9 cellular contexts compared by ENCODE assay signal in the genomic region with DNA sequence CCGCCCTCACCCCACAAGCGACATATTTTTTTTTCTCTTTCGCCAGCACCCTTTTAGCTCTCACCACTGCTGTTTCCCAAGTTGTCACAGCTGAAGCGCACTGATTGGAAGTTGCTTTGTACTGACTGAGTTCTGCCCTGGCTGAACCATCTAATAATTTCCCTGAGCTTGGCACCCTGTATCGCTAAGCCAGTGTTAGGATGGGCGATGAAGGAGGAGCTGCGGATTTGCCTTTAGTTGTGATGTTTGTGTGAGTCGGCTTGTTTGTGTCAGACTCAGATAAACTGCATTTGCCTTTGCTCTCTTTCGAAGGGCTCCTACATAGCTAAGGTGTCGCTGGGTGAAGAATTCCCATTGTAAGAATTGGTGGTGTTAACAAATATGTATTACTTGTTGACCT. TPM values are rescaled to one million over a fixed set of nuclear protein-coding genes. Genes with fewer than 3 reads are reported as not detected.
DNase-seq lines count a peak whose midpoint lies in the region; ATAC-seq, FAIRE-seq and TF ChIP-seq lines count a peak whose summit lies in the region.
"Had no signal": no experiment of that assay in that cellular context is flagged by ENCODE, and none has a peak within 500 bp of the region (broad histone marks: within the 10 kb centered on the region; RNA-seq: fewer than 3 reads in every experiment).

No MANE protein-coding gene starts in this region.

- no peaks in the 10 kb centered on the region; the same call in none of the 2 replicates for H3K27me3 Mint-ChIP-seq in HFFc6 (ENCODE audit: insufficient read depth)
- H3K27me3 Mint-ChIP-seq in central memory CD8-positive, alpha-beta T cell, result no peaks in the 10 kb centered on the region

- H3K27me3 ChIP-seq in ACC112 (ENCODE audit: insufficient read depth, low read length), result no peaks in the 10 kb centered on the region
- H3K27me3 ChIP-seq in muscle layer of colon (ENCODE audit: control insufficient read depth in 1 of 2, insufficient read depth in 2 of 2, low read length in 2 of 2), result no peaks in the 10 kb centered on the region

- H3K36me3 Mint-ChIP-seq in HFFc6 (ENCODE audit: low read depth), result peaks cover 4% of the 10 kb centered on the region; the same call in 1 of the 2 replicates
- peaks cover 10% of the 10 kb centered on the region for H3K36me3 Mint-ChIP-seq in central memory CD8-positive, alpha-beta T cell (ENCODE audit: insufficient read depth)

- peak overlapping the region; percentile 94 for H3K4me3 Mint-ChIP-seq in HFFc6
- peak overlapping the region; percentile 84 for H3K4me3 Mint-ChIP-seq in central memory CD8-positive, alpha-beta T cell

- H3K27ac ChIP-seq in ACC112 (ENCODE audit: low read depth, low read length) (peak overlapping the region; percentile 5; the same call in 1 of the 2 replicates), muscle layer of colon (ENCODE audit: low read depth, low read length) (peak overlapping the region; percentile 78)

- no peak for TF ChIP-seq POLR2A in H54 (IDR thresholded peaks at IDR 0.05; ENCODE audit: low read depth, low read length)

- H3K4me1 ChIP-seq in ACC112 (ENCODE audit: control insufficient read depth, insufficient read depth, low read length, unreplicated experiment) (peaks cover 27% of the 10 kb centered on the region), muscle layer of colon (ENCODE audit: insufficient read depth, low read length) (peaks cover 41% of the 10 kb centered on the region)

- H3K79me2 ChIP-seq in ACC112 (ENCODE audit: control insufficient read depth, insufficient read depth, low read length, unreplicated experiment), result peaks cover 42% of the 10 kb centered on the region

- H3K27ac Mint-ChIP-seq in HFFc6, result peak overlapping the region; percentile 2
- peak overlapping the region; percentile 77 for H3K27ac Mint-ChIP-seq in central memory CD8-positive, alpha-beta T cell (ENCODE audit: low read depth)

- peak overlapping the region; percentile 75 for H3K9ac ChIP-seq in muscle layer of colon (ENCODE audit: low read length)

- TF ChIP-seq CTCF in HFFc6 (IDR thresholded peaks at IDR 0.05), result no peak

- DNase-seq in HFFc6 (no peak), H54 (ENCODE audit: insufficient read length, low spot score) (no peak), NCI-H1436 treated with DMSO at 0.1 percent for 48 hours (lab: John Stamatoyannopoulos, UW) (no peak)
- DNase-seq in central memory CD8-positive, alpha-beta T cell (ENCODE audit: low spot score in 2 of 2), result no peak

- H3K4me1 Mint-ChIP-seq in HFFc6 (ENCODE audit: low read depth), result peaks cover 38% of the 10 kb centered on the region
- H3K4me1 Mint-ChIP-seq in central memory CD8-positive, alpha-beta T cell, result peaks cover 70% of the 10 kb centered on the region

- ATAC-seq in central memory CD8-positive, alpha-beta T cell (replicated peaks; ENCODE audit: extremely low read depth, poor library complexity, severe bottlenecking), result no peak
- no peak for ATAC-seq in GM21825 (IDR thresholded peaks at IDR 0.05; ENCODE audit: unreplicated experiment)
- ATAC-seq in HG03571 (IDR thresholded peaks at IDR 0.05; ENCODE audit: unreplicated experiment), result no peak

- H3K9me3 Mint-ChIP-seq in HFFc6, result no peaks in the 10 kb centered on the region
- no peaks in the 10 kb centered on the region for H3K9me3 Mint-ChIP-seq in central memory CD8-positive, alpha-beta T cell

- FAIRE-seq in H54 (lab: Jason Lieb, UNC), result no peak
- FAIRE-seq: TTC549 had no signal

- H3K4me3 ChIP-seq in ACC112 (ENCODE audit: low read depth, low read length), result peak overlapping the region; percentile 85
- peak overlapping the region; percentile 83 to 85 for H3K4me3 ChIP-seq in muscle layer of colon (ENCODE audit: low read depth in 1 of 2, low read length in 2 of 2)

- H2AFZ ChIP-seq in ACC112 (ENCODE audit: low read length, unreplicated experiment), result peak overlapping the region; percentile 55

- H3K9me3 ChIP-seq in muscle layer of colon (ENCODE audit: low read length), result no peaks in the 10 kb centered on the region

- H3K36me3 ChIP-seq in ACC112 (ENCODE audit: insufficient read depth, low read length) (no peaks in the 10 kb centered on the region), muscle layer of colon (ENCODE audit: insufficient read depth, low read length) (no peaks in the 10 kb centered on the region)

RNA-seq across cellular contexts. Expression of gene ATXN7L1, which starts 1.3 kb away (rescaled TPM):
- 10 to 100 TPM in 3 of 6 experiments, 1 to 10 TPM in 3; 8.4 to 11.4 (median 9.8) TPM for total RNA-seq in HFFc6 (2021; fragmentation: NEBNext Ultra II Directional; extraction: Animal tissue kit (Norgen Biotek cat#: 25700))
